9 cellular contexts compared by ENCODE assay signal in genomic region chr13:30847697-30848307, GRCh38. TPM values are rescaled to one million over a fixed set of nuclear protein-coding genes. Genes with fewer than 3 reads are reported as not detected.
DNase-seq lines count a peak whose midpoint lies in the region; ATAC-seq and TF ChIP-seq lines count a peak whose summit lies in the region.
"Had no signal": no experiment of that assay in that cellular context is flagged by ENCODE, and none has a peak within 500 bp of the region (broad histone marks: within the 10 kb centered on the region; RNA-seq: fewer than 3 reads in every experiment).

No MANE protein-coding gene starts in this region.

- H3K27me3 Mint-ChIP-seq in HFFc6 (ENCODE audit: insufficient read depth) (no peaks in the 10 kb centered on the region), Calu3 (ENCODE audit: unreplicated experiment) (no peaks in the 10 kb centered on the region)

- no TSS peak for BruUV-seq in Calu3 (replicated peaks; lab: Mats Ljungman, UMichigan)

- H3K9me3 Mint-ChIP-seq in HFFc6 (no peaks in the 10 kb centered on the region), Calu3 (ENCODE audit: low read depth, unreplicated experiment) (no peaks in the 10 kb centered on the region)

- H3K4me1 Mint-ChIP-seq in HFFc6 (ENCODE audit: low read depth) (peaks cover 31% of the 10 kb centered on the region), Calu3 (ENCODE audit: low read depth, unreplicated experiment) (no peaks in the 10 kb centered on the region)

- H3K27ac Mint-ChIP-seq in HFFc6 (peak overlapping the region; percentile 88), Calu3 (ENCODE audit: unreplicated experiment) (no peak overlapping the region)

- H3K9me3 ChIP-seq in mucosa of descending colon: no peaks in the 10 kb centered on the region

- H3K4me1 ChIP-seq in mucosa of descending colon (ENCODE audit: low read depth): no peaks in the 10 kb centered on the region

- CTCF ChIA-PET in Calu3 (lab: Charles Lee): interaction anchor here (0.6 to 0.9 kb wide), 2 partner anchors 18 to 203 kb away, joined by 3 read pairs; no protein-coding TSS in a partner anchor

- H3K4me3 ChIP-seq in astrocyte of the cerebellum (ENCODE audit: low read depth, low read length): no peak overlapping the region
- no peak overlapping the region for H3K4me3 ChIP-seq in mucosa of descending colon

- intact Hi-C loops in mucosa of descending colon (cut with DNase I, micrococcal nuclease): no loop called here
- intact Hi-C loops in Calu3 (cut with micrococcal nuclease; ENCODE audit: unreplicated experiment): no loop called here

- H3K36me3 ChIP-seq in mucosa of descending colon (ENCODE audit: low read depth): no peaks in the 10 kb centered on the region

- in situ Hi-C loops in astrocyte of the cerebellum (cut with HindIII; ENCODE audit: low sequenced_read_pairs): no loop called here

- DNase-seq in AG08395 (ENCODE audit: low spot score) (peak; percentile 95), HFFc6 (peak; percentile 87), astrocyte of the cerebellum (ENCODE audit: low read depth) (peak; percentile 99), mucosa of descending colon (peak in 1 of 3 donors; percentile 21), inferior parietal cortex (ENCODE audit: extremely low spot score) (no peak), NCI-H2029 treated with DMSO at 0.1 percent for 48 hours (lab: John Stamatoyannopoulos, UW) (no peak), Calu3 (no peak)
- DNase-seq: NCI-H510A treated with DMSO at 0.1 percent for 48 hours had no signal

- ATAC-seq in mucosa of descending colon: peak; percentile 44
- no peak for ATAC-seq in GM21619 (IDR thresholded peaks at IDR 0.05; ENCODE audit: unreplicated experiment)

- H3K36me3 Mint-ChIP-seq in HFFc6 (ENCODE audit: low read depth) (no peaks in the 10 kb centered on the region), Calu3 (ENCODE audit: insufficient read depth, unreplicated experiment) (no peaks in the 10 kb centered on the region)

- TF ChIP-seq CTCF in HFFc6 (IDR thresholded peaks at IDR 0.05): no peak
- TF ChIP-seq CTCF in astrocyte of the cerebellum (IDR thresholded peaks at IDR 0.05; ENCODE audit: low read depth, low read length, missing control alignments): no peak
- TF ChIP-seq CTCF in mucosa of descending colon (IDR thresholded peaks at IDR 0.05): no peak
- no peak for TF ChIP-seq CTCF in Calu3 (IDR thresholded peaks at IDR 0.05; ENCODE audit: unreplicated experiment)

- peak overlapping the region; percentile 68 for H3K4me3 Mint-ChIP-seq in HFFc6
- H3K4me3 Mint-ChIP-seq in Calu3 (ENCODE audit: low read depth, unreplicated experiment): no peak overlapping the region

RNA-seq across cellular contexts. Expression of gene MEDAG, which starts 58.3 kb away (rescaled TPM):
- under 1 TPM in 3 of 6 experiments, not detected in 3; 0.11 to 0.40 (median 0.33) TPM for total RNA-seq in HFFc6 (2021; fragmentation: NEBNext Ultra II Directional; extraction: Animal tissue kit (Norgen Biotek cat#: 25700))
- total RNA-seq in mucosa of descending colon (10 to 100 TPM in 1 of 3 donors, 1 to 10 TPM in 1, under 1 TPM in 1; 0.46 to 11.0 (median 8.9) TPM), Calu3 (2022) (1.6 and 2.3 TPM in 2 replicates)

Comparison
In these comparisons a context has a peak if more than half of its experiments do, and no peak if none do; other contexts are left out.
1. DNase-seq: peak in AG08395 (single experiment), HFFc6 (single experiment) and astrocyte of the cerebellum (single experiment); none in inferior parietal cortex (single experiment), NCI-H2029 treated with DMSO at 0.1 percent for 48 hours (single experiment) and Calu3 (single experiment).